ENCODE assay signal across 10 cellular contexts in genomic region chr10:58157076-58157766, GRCh38.
DNase-seq lines count a peak whose midpoint lies in the region; ATAC-seq and TF ChIP-seq lines count a peak whose summit lies in the region.
"Had no signal": no experiment of that assay in that cellular context is flagged by ENCODE, and none has a peak within 500 bp of the region (broad histone marks: within the 10 kb centered on the region; RNA-seq: fewer than 3 reads in every experiment).

No MANE protein-coding gene starts in this region.

- intact Hi-C loops in upper lobe of right lung (cut with DNase I), result no loop called here

- WGBS in endodermal cell (ENCODE audit: insufficient coverage in 1 of 2, insufficient read length in 1 of 2), 2 experiments, result 93 to 94% methylated on average over 6 of the region's 7 CpGs

- H3K27ac Mint-ChIP-seq in chondrocyte (ENCODE audit: unreplicated experiment), result no peak overlapping the region
- H3K27ac Mint-ChIP-seq in endodermal cell, result no peak overlapping the region
- H3K27ac Mint-ChIP-seq: type B pancreatic cell had no signal

- no peak for ATAC-seq in upper lobe of right lung
- ATAC-seq in HG03460 (IDR thresholded peaks at IDR 0.05; ENCODE audit: unreplicated experiment), result no peak
- ATAC-seq: HepG2 had no signal

- no peak for TF ChIP-seq CTCF in NB4 (IDR thresholded peaks at IDR 0.05; ENCODE audit: low read depth, low read length)
- TF ChIP-seq CTCF in brain microvascular endothelial cell (IDR thresholded peaks at IDR 0.05; ENCODE audit: low read depth, low read length, missing control alignments), result no peak
- no peak for TF ChIP-seq CTCF in chondrocyte (IDR thresholded peaks at IDR 0.05)
- no peak for TF ChIP-seq CTCF in upper lobe of right lung (IDR thresholded peaks at IDR 0.05)
- TF ChIP-seq CTCF in endodermal cell (conservative IDR thresholded peaks at IDR 0.05), result no peak

- H3K4me3 Mint-ChIP-seq in chondrocyte (ENCODE audit: unreplicated experiment), result no peak overlapping the region
- no peak overlapping the region for H3K4me3 Mint-ChIP-seq in endodermal cell
- H3K4me3 Mint-ChIP-seq: type B pancreatic cell had no signal

- H3K4me1 ChIP-seq in upper lobe of right lung (no peaks in the 10 kb centered on the region), endodermal cell (ENCODE audit: control insufficient read depth, insufficient read depth, low read length) (peaks cover 4% of the 10 kb centered on the region)

- H3K9ac ChIP-seq in endodermal cell (ENCODE audit: extremely low read depth, low read length, poor library complexity, severe bottlenecking), result no peak overlapping the region

- H3K27me3 Mint-ChIP-seq in chondrocyte (ENCODE audit: low read depth), result peaks cover 42% of the 10 kb centered on the region
- H3K27me3 Mint-ChIP-seq in endodermal cell (ENCODE audit: insufficient read depth), result peaks cover 5% of the 10 kb centered on the region

- H3K4me3 ChIP-seq in NB4 (ENCODE audit: low read depth, low read length), result no peak overlapping the region
- H3K4me3 ChIP-seq in brain microvascular endothelial cell (ENCODE audit: low read depth, low read length), result no peak overlapping the region
- no peak overlapping the region for H3K4me3 ChIP-seq in upper lobe of right lung
- H3K4me3 ChIP-seq in endodermal cell (ENCODE audit: low read length), result no peak overlapping the region

- DNase-seq in GF-D8 (lab: John Stamatoyannopoulos, UW) (peak; percentile 57), NB4 (ENCODE audit: low read depth) (peak; percentile 90), brain microvascular endothelial cell (peak; percentile 99), non-pigmented ciliary epithelial cell (ENCODE audit: low read depth) (peak; percentile 94), chondrocyte (ENCODE audit: low spot score) (no peak), upper lobe of right lung (no peak), endodermal cell (no peak)

- no peaks in the 10 kb centered on the region for H3K9me3 ChIP-seq in upper lobe of right lung
- no peaks in the 10 kb centered on the region for H3K9me3 ChIP-seq in endodermal cell (ENCODE audit: control insufficient read depth, low read length)

- H3K27ac ChIP-seq in brain microvascular endothelial cell (peak overlapping the region; percentile 30), upper lobe of right lung (no peak overlapping the region), endodermal cell (ENCODE audit: low read depth, low read length) (no peak overlapping the region)

- H3K9me3 Mint-ChIP-seq in chondrocyte (ENCODE audit: low read depth) (no peaks in the 10 kb centered on the region), endodermal cell (no peaks in the 10 kb centered on the region)
- H3K9me3 Mint-ChIP-seq: type B pancreatic cell had no signal

- H3K4me1 Mint-ChIP-seq in chondrocyte (ENCODE audit: low read depth), result no peaks in the 10 kb centered on the region
- H3K4me1 Mint-ChIP-seq in endodermal cell, result peaks cover 20% of the 10 kb centered on the region

- H3K36me3 Mint-ChIP-seq in chondrocyte (ENCODE audit: low read depth) (no peaks in the 10 kb centered on the region), endodermal cell (ENCODE audit: low read depth) (no peaks in the 10 kb centered on the region)
- H3K36me3 Mint-ChIP-seq: type B pancreatic cell had no signal

- no peaks in the 10 kb centered on the region for H3K27me3 ChIP-seq in brain microvascular endothelial cell (replicated peaks)
- H3K27me3 ChIP-seq in upper lobe of right lung, result no peaks in the 10 kb centered on the region
- peaks cover 12% of the 10 kb centered on the region for H3K27me3 ChIP-seq in endodermal cell (ENCODE audit: control insufficient read depth, insufficient read depth, low read length, poor library complexity, severe bottlenecking)

- in situ Hi-C loops in brain microvascular endothelial cell (cut with HindIII; ENCODE audit: low pct_ligation_motif_present, low sequenced_read_pairs), result no loop called here

- H3K36me3 ChIP-seq in brain microvascular endothelial cell (replicated peaks) (no peaks in the 10 kb centered on the region), upper lobe of right lung (no peaks in the 10 kb centered on the region), endodermal cell (ENCODE audit: control insufficient read depth, insufficient read depth, low read length) (no peaks in the 10 kb centered on the region)

- TF ChIP-seq POLR2A in NB4 (IDR thresholded peaks at IDR 0.05; ENCODE audit: extremely low read depth, insufficient read length), result no peak

Comparison
In these comparisons a context has a peak if more than half of its experiments do, and no peak if none do; other contexts are left out.
1. DNase-seq: peak in GF-D8 (single experiment), NB4 (single experiment), brain microvascular endothelial cell (single experiment) and non-pigmented ciliary epithelial cell (single experiment); none in chondrocyte (single experiment), upper lobe of right lung (single experiment) and endodermal cell (single experiment).